In the genomic region with DNA sequence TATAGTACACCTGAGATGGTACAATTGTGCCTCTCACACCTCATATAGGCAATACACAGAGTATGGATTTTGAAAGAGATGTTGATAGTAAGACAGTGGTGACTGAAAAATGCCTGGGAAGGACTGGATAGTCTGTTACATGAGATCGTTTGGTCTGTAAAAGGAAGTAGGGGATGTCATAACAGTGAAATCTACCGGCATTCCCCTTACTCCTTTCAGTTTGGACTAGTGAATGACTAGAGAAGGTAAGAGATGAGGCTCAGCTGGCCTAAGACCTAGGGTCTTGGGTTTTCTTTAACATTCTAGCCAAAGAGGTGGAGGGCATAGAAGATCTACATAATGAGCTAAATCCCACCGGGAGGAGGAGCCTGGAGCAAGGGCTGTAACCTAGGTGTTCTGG, we compare ENCODE assay signal across 36 cellular contexts. TPM values are rescaled to one million over a fixed set of nuclear protein-coding genes. Genes with fewer than 3 reads are reported as not detected.
"Had no signal": no experiment of that assay in that cellular context is flagged by ENCODE, and none has a peak within 500 bp of the region (broad histone marks: within the 10 kb centered on the region; RNA-seq: fewer than 3 reads in every experiment).

No MANE protein-coding gene starts in this region.

- DNase-seq: activated CD4-positive, alpha-beta T cell treated with anti-CD3 and anti-CD28 coated beads, Interleukin-2, amount 10 ng/mL, durations not matched to agents 24 days and 14 days; activated CD4-positive, alpha-beta T cell treated with anti-CD3 and anti-CD28 coated beads, Interleukin-2, amount 50 U/mL, for 4 hours; activated CD8-positive, alpha-beta T cell treated with anti-CD3 and anti-CD28 coated beads for 36 hours; activated effector memory CD4-positive, alpha-beta T cell treated with anti-CD3 and anti-CD28 coated beads, Interleukin-2, amount 50 U/mL, for 16 hours; activated naive CD4-positive, alpha-beta T cell; activated naive CD4-positive, alpha-beta T cell treated with anti-CD3 and anti-CD28 coated beads, Interleukin-2, amount 50 U/mL, for 16 hours; activated naive CD8-positive, alpha-beta T cell treated with anti-CD3 and anti-CD28 coated beads for 36 hours; activated T-cell treated with anti-CD3 and anti-CD28 coated beads, Interleukin-2, amount 50 U/mL, for 1 hour; activated T-cell treated with anti-CD3 and anti-CD28 coated beads, Interleukin-2, amount 50 U/mL, for 72 hours; amniotic stem cell; aorta; brain microvascular endothelial cell; central memory CD4-positive, alpha-beta T cell; Kasumi-1; MG63; NCI-H1105; NCI-H1417 treated with DMSO at 0.1 percent for 48 hours; NCI-H187 treated with DMSO at 0.1 percent for 48 hours; NCI-H2081; NCI-H2171 treated with DMSO at 0.1 percent for 48 hours; NCI-H2227 treated with DMSO at 0.1 percent for 48 hours; NCI-H446; NCI-H510A treated with DMSO at 0.1 percent for 48 hours; NCI-H526 treated with DMSO at 0.1 percent for 48 hours; NK-92 treated with Interleukin-12 subunit alpha and Interleukin-12 subunit beta, amount 100 ng/mL, for 24 hours; OCI-M1; SHP77; SW 1271; T-helper 1 cell; T-helper 2 cell; T-helper 9 cell had no signal

- ATAC-seq: activated CD8-positive, alpha-beta T cell treated with anti-CD3 and anti-CD28 coated beads for 36 hours; activated T-cell treated with anti-CD3 and anti-CD28 coated beads, Interleukin-2, amount 50 U/mL, for 72 hours; activated T-helper 17 cell treated with anti-CD3 and anti-CD28 coated beads, Interleukin-2, amount 50 U/mL, for 72 hours; Panc1; SK-N-SH treated with all-trans-retinoic acid at 6 μM for 48 hours had no signal

- H3K27me3 ChIP-seq: brain microvascular endothelial cell, MG63 had no signal

- H3K9me3 ChIP-seq: MG63 had no signal

- H3K4me3 Mint-ChIP-seq: activated CD4-positive, alpha-beta T cell treated with anti-CD3 and anti-CD28 coated beads, Interleukin-2, amount 10 ng/mL, durations not matched to agents 24 days and 14 days; activated CD8-positive, alpha-beta T cell treated with anti-CD3 and anti-CD28 coated beads for 36 hours; activated naive CD8-positive, alpha-beta T cell treated with anti-CD3 and anti-CD28 coated beads for 36 hours; activated T-cell treated with anti-CD3 and anti-CD28 coated beads, Interleukin-2, amount 50 U/mL, for 72 hours; activated T-helper 17 cell treated with anti-CD3 and anti-CD28 coated beads, Interleukin-2, amount 50 U/mL, for 72 hours had no signal

- H3K4me3 ChIP-seq: MG63 had no signal

- H3K27ac Mint-ChIP-seq: activated CD4-positive, alpha-beta T cell treated with anti-CD3 and anti-CD28 coated beads, Interleukin-2, amount 10 ng/mL, durations not matched to agents 24 days and 14 days; activated CD8-positive, alpha-beta T cell treated with anti-CD3 and anti-CD28 coated beads for 36 hours; activated naive CD8-positive, alpha-beta T cell treated with anti-CD3 and anti-CD28 coated beads for 36 hours; activated T-cell treated with anti-CD3 and anti-CD28 coated beads, Interleukin-2, amount 50 U/mL, for 72 hours; activated T-helper 17 cell treated with anti-CD3 and anti-CD28 coated beads, Interleukin-2, amount 50 U/mL, for 72 hours had no signal

- H3K4me1 Mint-ChIP-seq: activated CD4-positive, alpha-beta T cell treated with anti-CD3 and anti-CD28 coated beads, Interleukin-2, amount 10 ng/mL, durations not matched to agents 24 days and 14 days; activated naive CD8-positive, alpha-beta T cell treated with anti-CD3 and anti-CD28 coated beads for 36 hours; activated T-helper 17 cell treated with anti-CD3 and anti-CD28 coated beads, Interleukin-2, amount 50 U/mL, for 72 hours had no signal

- H3K27ac ChIP-seq: brain microvascular endothelial cell had no signal

- H3K9me3 Mint-ChIP-seq: activated CD4-positive, alpha-beta T cell treated with anti-CD3 and anti-CD28 coated beads, Interleukin-2, amount 10 ng/mL, durations not matched to agents 24 days and 14 days; activated CD8-positive, alpha-beta T cell treated with anti-CD3 and anti-CD28 coated beads for 36 hours; activated naive CD8-positive, alpha-beta T cell treated with anti-CD3 and anti-CD28 coated beads for 36 hours; activated T-cell treated with anti-CD3 and anti-CD28 coated beads, Interleukin-2, amount 50 U/mL, for 72 hours; activated T-helper 17 cell treated with anti-CD3 and anti-CD28 coated beads, Interleukin-2, amount 50 U/mL, for 72 hours had no signal

- H3K27me3 Mint-ChIP-seq: activated naive CD8-positive, alpha-beta T cell treated with anti-CD3 and anti-CD28 coated beads for 36 hours had no signal

- H3K36me3 Mint-ChIP-seq: activated naive CD8-positive, alpha-beta T cell treated with anti-CD3 and anti-CD28 coated beads for 36 hours had no signal

- H3K36me3 ChIP-seq: brain microvascular endothelial cell, MG63 had no signal

RNA-seq across cellular contexts. Expression of gene TAL2, which starts 8.1 kb away (rescaled TPM):
- total RNA-seq: activated CD4-positive, alpha-beta T cell treated with anti-CD3 and anti-CD28 coated beads, Interleukin-2, amount 10 ng/mL, durations not matched to agents 24 days and 14 days; activated CD8-positive, alpha-beta T cell treated with anti-CD3 and anti-CD28 coated beads for 36 hours; activated naive CD8-positive, alpha-beta T cell treated with anti-CD3 and anti-CD28 coated beads for 36 hours; activated T-cell treated with anti-CD3 and anti-CD28 coated beads, Interleukin-2, amount 50 U/mL, for 72 hours; activated T-helper 17 cell treated with anti-CD3 and anti-CD28 coated beads, Interleukin-2, amount 50 U/mL, for 72 hours; aorta; RPMI7951; SK-MEL-5 had no signal
